Comparison of ENCODE assay signal across 15 cellular contexts in the genomic region with DNA sequence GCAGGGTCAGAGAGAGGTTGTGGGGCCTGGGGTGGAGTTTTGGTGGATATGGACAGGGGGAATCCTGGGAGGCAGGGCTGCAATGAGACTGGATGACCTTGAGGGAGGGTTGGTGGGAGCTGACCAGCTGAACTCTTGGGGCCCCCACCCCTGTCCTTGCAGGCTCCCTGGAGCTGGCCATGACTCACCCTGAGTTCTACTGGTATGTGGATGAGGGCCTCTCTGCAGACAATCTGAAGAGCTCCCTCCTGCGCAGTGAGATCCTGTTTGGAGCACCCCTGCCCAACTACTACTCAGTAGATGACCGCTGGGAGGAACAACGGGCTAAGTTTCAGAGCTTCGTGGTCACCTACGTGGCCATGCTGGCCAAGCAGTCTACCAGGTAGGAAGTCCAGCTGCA. TPM values are rescaled to one million over a fixed set of nuclear protein-coding genes. Genes with fewer than 3 reads are reported as not detected.
A peak's percentile ranks its signal among the peaks of the same experiment; 100 is the strongest.
DNase-seq lines count a peak whose midpoint lies in the region; ATAC-seq and TF ChIP-seq lines count a peak whose summit lies in the region.
"Had no signal": no experiment of that assay in that cellular context is flagged by ENCODE, and none has a peak within 500 bp of the region (broad histone marks: within the 10 kb centered on the region; RNA-seq: fewer than 3 reads in every experiment).

No MANE protein-coding gene starts in this region.

- no peak for ATAC-seq in activated CD8-positive, alpha-beta T cell treated with anti-CD3 and anti-CD28 coated beads for 36 hours
- no peak for ATAC-seq in activated CD8-positive, alpha-beta T cell treated with anti-CD3 and anti-CD28 coated beads, Interleukin-2, amount 10 ng/mL, durations not matched to agents 7 days and 5 days
- ATAC-seq in sciatic nerve = no peak
- ATAC-seq in GM21528 (IDR thresholded peaks at IDR 0.05; ENCODE audit: low FRiP score, unreplicated experiment) = no peak
- ATAC-seq in HG03095 (IDR thresholded peaks at IDR 0.05; ENCODE audit: unreplicated experiment) = no peak
- ATAC-seq: A549 had no signal

- DNase-seq in activated CD8-positive, alpha-beta T cell treated with anti-CD3 and anti-CD28 coated beads for 36 hours = no peak
- DNase-seq in activated CD8-positive, alpha-beta T cell treated with anti-CD3 and anti-CD28 coated beads, Interleukin-2, amount 10 ng/mL, durations not matched to agents 7 days and 5 days = no peak
- DNase-seq in CD14-positive monocyte (ENCODE audit: low spot score) (peak; percentile 11), mesenteric fat pad (ENCODE audit: low spot score) (peak; percentile 55), sciatic nerve (ENCODE audit: low spot score) (peak; percentile 21), NCI-H69 (lab: John Stamatoyannopoulos, UW) (no peak)
- DNase-seq: AML-193; CD4-positive, alpha-beta memory T cell; DMS153; DMS79; GDM1; H9 had no signal

- H3K27me3 Mint-ChIP-seq in activated CD8-positive, alpha-beta T cell treated with anti-CD3 and anti-CD28 coated beads for 36 hours = peaks cover 17% of the 10 kb centered on the region
- peaks cover 14% of the 10 kb centered on the region for H3K27me3 Mint-ChIP-seq in activated CD8-positive, alpha-beta T cell treated with anti-CD3 and anti-CD28 coated beads, Interleukin-2, amount 10 ng/mL, durations not matched to agents 7 days and 5 days (ENCODE audit: low read depth)
- H3K27me3 Mint-ChIP-seq in CD14-positive monocyte (ENCODE audit: low read depth in 3 of 3) = peaks cover 1 to 28% (median 28%) of the 10 kb centered on the region in 3 donors

- no peak overlapping the region for H3K27ac Mint-ChIP-seq in activated CD8-positive, alpha-beta T cell treated with anti-CD3 and anti-CD28 coated beads for 36 hours
- no peak overlapping the region for H3K27ac Mint-ChIP-seq in activated CD8-positive, alpha-beta T cell treated with anti-CD3 and anti-CD28 coated beads, Interleukin-2, amount 10 ng/mL, durations not matched to agents 7 days and 5 days
- no peak overlapping the region for H3K27ac Mint-ChIP-seq in CD14-positive monocyte

- peaks cover 21% of the 10 kb centered on the region for H3K9me3 Mint-ChIP-seq in activated CD8-positive, alpha-beta T cell treated with anti-CD3 and anti-CD28 coated beads for 36 hours
- H3K9me3 Mint-ChIP-seq in activated CD8-positive, alpha-beta T cell treated with anti-CD3 and anti-CD28 coated beads, Interleukin-2, amount 10 ng/mL, durations not matched to agents 7 days and 5 days (ENCODE audit: insufficient read depth) = peaks cover 28% of the 10 kb centered on the region
- H3K9me3 Mint-ChIP-seq in CD14-positive monocyte = peaks cover 33 to 63% (median 51%) of the 10 kb centered on the region in 7 donors

- CTCF ChIA-PET in activated CD8-positive, alpha-beta T cell treated with anti-CD3 and anti-CD28 coated beads for 36 hours (lab: Charles Lee) = no interaction called here
- CTCF ChIA-PET in activated CD8-positive, alpha-beta T cell treated with anti-CD3 and anti-CD28 coated beads, Interleukin-2, amount 10 ng/mL, durations not matched to agents 7 days and 5 days (lab: Charles Lee) = no interaction called here

- peak overlapping the region; percentile 46 for H3K4me3 Mint-ChIP-seq in activated CD8-positive, alpha-beta T cell treated with anti-CD3 and anti-CD28 coated beads for 36 hours
- H3K4me3 Mint-ChIP-seq in activated CD8-positive, alpha-beta T cell treated with anti-CD3 and anti-CD28 coated beads, Interleukin-2, amount 10 ng/mL, durations not matched to agents 7 days and 5 days = no peak overlapping the region
- H3K4me3 Mint-ChIP-seq in CD14-positive monocyte = peak overlapping the region in 1 of 2 donors; percentile 5
- H3K4me3 Mint-ChIP-seq: H9 had no signal

- peaks cover 8% of the 10 kb centered on the region for H3K36me3 Mint-ChIP-seq in activated CD8-positive, alpha-beta T cell treated with anti-CD3 and anti-CD28 coated beads for 36 hours (ENCODE audit: low read depth)
- H3K36me3 Mint-ChIP-seq in activated CD8-positive, alpha-beta T cell treated with anti-CD3 and anti-CD28 coated beads, Interleukin-2, amount 10 ng/mL, durations not matched to agents 7 days and 5 days (ENCODE audit: low read depth) = peaks cover 2% of the 10 kb centered on the region
- H3K36me3 Mint-ChIP-seq in CD14-positive monocyte = no peaks in the 10 kb centered on the region

- intact Hi-C loops in activated CD8-positive, alpha-beta T cell treated with anti-CD3 and anti-CD28 coated beads for 36 hours (cut with micrococcal nuclease) = no loop called here
- intact Hi-C loops in CD14-positive monocyte (cut with micrococcal nuclease) = no loop called here
- intact Hi-C loops in sciatic nerve (cut with DNase I) = no loop called here

- no peaks in the 10 kb centered on the region for H3K4me1 Mint-ChIP-seq in activated CD8-positive, alpha-beta T cell treated with anti-CD3 and anti-CD28 coated beads for 36 hours (ENCODE audit: low read depth)
- H3K4me1 Mint-ChIP-seq in activated CD8-positive, alpha-beta T cell treated with anti-CD3 and anti-CD28 coated beads, Interleukin-2, amount 10 ng/mL, durations not matched to agents 7 days and 5 days (ENCODE audit: low read depth) = no peaks in the 10 kb centered on the region
- H3K4me1 Mint-ChIP-seq in CD14-positive monocyte = no peaks in the 10 kb centered on the region
- H3K4me1 Mint-ChIP-seq: CD4-positive, alpha-beta memory T cell had no signal

- TF ChIP-seq CTCF in activated CD8-positive, alpha-beta T cell treated with anti-CD3 and anti-CD28 coated beads for 36 hours (IDR thresholded peaks at IDR 0.05) = no peak
- TF ChIP-seq CTCF in CD14-positive monocyte (IDR thresholded peaks at IDR 0.05) = no peak

- POLR2A ChIA-PET in activated CD8-positive, alpha-beta T cell treated with anti-CD3 and anti-CD28 coated beads for 36 hours (lab: Charles Lee) = no interaction called here
- POLR2A ChIA-PET in activated CD8-positive, alpha-beta T cell treated with anti-CD3 and anti-CD28 coated beads, Interleukin-2, amount 10 ng/mL, durations not matched to agents 7 days and 5 days (lab: Charles Lee) = no interaction called here

RNA-seq across cellular contexts. Expression of gene DISP3, which starts 23.6 kb away (rescaled TPM):
- total RNA-seq in activated CD8-positive, alpha-beta T cell treated with anti-CD3 and anti-CD28 coated beads for 36 hours = under 1 TPM; 0.63 to 0.65 TPM
- under 1 TPM; 0.42 to 0.55 TPM for total RNA-seq in activated CD8-positive, alpha-beta T cell treated with anti-CD3 and anti-CD28 coated beads, Interleukin-2, amount 10 ng/mL, durations not matched to agents 7 days and 5 days
- polyA plus RNA-seq in CD14-positive monocyte = not detected
- total RNA-seq in mesenteric fat pad (not detected), sciatic nerve (0.18 TPM)

Comparison
In these comparisons a context has a peak if more than half of its experiments do, and no peak if none do; other contexts are left out.
1. DNase-seq: peak in CD14-positive monocyte (single experiment), mesenteric fat pad (single experiment) and sciatic nerve (single experiment); none in activated CD8-positive, alpha-beta T cell treated with anti-CD3 and anti-CD28 coated beads for 36 hours (single experiment), activated CD8-positive, alpha-beta T cell treated with anti-CD3 and anti-CD28 coated beads, Interleukin-2, amount 10 ng/mL, durations not matched to agents 7 days and 5 days (single experiment) and NCI-H69 (single experiment).